Comparison of ENCODE assay signal across 13 cellular contexts in genomic region chrX:2391869-2392606, GRCh38.
DNase-seq lines count a peak whose midpoint lies in the region; ATAC-seq and TF ChIP-seq lines count a peak whose summit lies in the region.
"Had no signal": no experiment of that assay in that cellular context is flagged by ENCODE, and none has a peak within 500 bp of the region (broad histone marks: within the 10 kb centered on the region; RNA-seq: fewer than 3 reads in every experiment).

No MANE protein-coding gene starts in this region.

- no peak overlapping the region for H2BK120ac ChIP-seq in IMR-90 (ENCODE audit: low read depth, low read length)

- H2BK15ac ChIP-seq in IMR-90 (ENCODE audit: low read depth, low read length): no peak overlapping the region

- TF ChIP-seq RAD21 in IMR-90 (IDR thresholded peaks at IDR 0.05; ENCODE audit: low read length): no peak

- no peak overlapping the region for H3K4me3 ChIP-seq in AG09309 (ENCODE audit: control insufficient read depth, low read depth, low read length)
- no peak overlapping the region for H3K4me3 ChIP-seq in IMR-90 (ENCODE audit: insufficient read depth, low read depth, low read length)
- H3K4me3 ChIP-seq in vagina: no peak overlapping the region

- H2AK9ac ChIP-seq in IMR-90 (replicated peaks; ENCODE audit: low read depth, low read length, poor library complexity): no peak overlapping the region

- H2BK20ac ChIP-seq in IMR-90 (ENCODE audit: low read depth, low read length): peak overlapping the region; percentile 2; the same call in 1 of the 2 replicates

- no peak overlapping the region for H3K4me2 ChIP-seq in IMR-90 (ENCODE audit: low read depth, low read length)

- H3K4me1 ChIP-seq in IMR-90 (ENCODE audit: control insufficient read depth, insufficient read depth, low read length) (peaks cover 7% of the 10 kb centered on the region), vagina (no peaks in the 10 kb centered on the region)

- no peak overlapping the region for H4K5ac ChIP-seq in IMR-90 (ENCODE audit: low read depth, low read length)

- POLR2A ChIA-PET in IMR-90 (lab: Charles Lee; ENCODE audit: unreplicated experiment): no interaction called here

- intact Hi-C loops in IMR-90 (cut with micrococcal nuclease) (no loop called here), vagina (cut with DNase I) (no loop called here), sciatic nerve (cut with DNase I) (no loop called here)

- peaks cover 19% of the 10 kb centered on the region for H3K4me1 Mint-ChIP-seq in chondrocyte (ENCODE audit: low read depth)
- H3K4me1 Mint-ChIP-seq: activated CD4-positive, alpha-beta T cell treated with anti-CD3 and anti-CD28 coated beads for 36 hours; activated naive CD4-positive, alpha-beta T cell treated with anti-CD3 and anti-CD28 coated beads, Interleukin-2, amount 50 U/mL, for 24 hours had no signal

- peaks cover 11% of the 10 kb centered on the region; the same call in 1 of the 2 replicates for H4K20me1 ChIP-seq in IMR-90 (ENCODE audit: insufficient read depth, low read length)

- H3K9me3 Mint-ChIP-seq in chondrocyte (ENCODE audit: low read depth): no peaks in the 10 kb centered on the region
- H3K9me3 Mint-ChIP-seq: activated naive CD4-positive, alpha-beta T cell treated with anti-CD3 and anti-CD28 coated beads, Interleukin-2, amount 50 U/mL, for 24 hours had no signal

- peaks cover 15% of the 10 kb centered on the region; the same call in 1 of the 2 replicates for H3K9me1 ChIP-seq in IMR-90 (ENCODE audit: insufficient read depth, low read length)

- ATAC-seq in IMR-90 (ENCODE audit: low read depth): peak; percentile 69
- ATAC-seq in GM21737 (IDR thresholded peaks at IDR 0.05; ENCODE audit: unreplicated experiment): no peak
- ATAC-seq in sciatic nerve: no peak
- ATAC-seq: activated CD4-positive, alpha-beta T cell treated with anti-CD3 and anti-CD28 coated beads for 36 hours; stimulated activated naive CD8-positive, alpha-beta T cell treated with anti-CD3 and anti-CD28 coated beads, Interleukin-15, Interleukin-2, amounts not matched to agents 100 U/mL and 50 U/mL, for 24 hours had no signal

- DNase-seq in AG09309 (ENCODE audit: low read depth) (peak; percentile 61), IMR-90 (peak; percentile 82), chondrocyte (ENCODE audit: low spot score) (no peak), kidney tubule cell (ENCODE audit: low spot score) (peak; percentile 94), vagina (ENCODE audit: extremely low spot score in 2 of 2) (no peak), sciatic nerve (ENCODE audit: low spot score) (no peak), NCI-H187 (lab: John Stamatoyannopoulos, UW) (no peak)
- DNase-seq: activated CD4-positive, alpha-beta T cell treated with anti-CD3 and anti-CD28 coated beads for 36 hours; NCI-H1436 treated with DMSO at 0.1 percent for 48 hours; stimulated activated naive CD8-positive, alpha-beta T cell treated with anti-CD3 and anti-CD28 coated beads, Interleukin-15, Interleukin-2, amounts not matched to agents 100 U/mL and 50 U/mL, for 24 hours had no signal

- H3K27ac Mint-ChIP-seq in chondrocyte (ENCODE audit: unreplicated experiment): peak overlapping the region; percentile 80
- H3K27ac Mint-ChIP-seq: activated CD4-positive, alpha-beta T cell treated with anti-CD3 and anti-CD28 coated beads for 36 hours; activated naive CD4-positive, alpha-beta T cell treated with anti-CD3 and anti-CD28 coated beads, Interleukin-2, amount 50 U/mL, for 24 hours had no signal

- no peak overlapping the region for H3K27ac ChIP-seq in IMR-90 (ENCODE audit: insufficient read depth, low read length)
- H3K27ac ChIP-seq in vagina: no peak overlapping the region
- H3K27ac ChIP-seq: C4-2B had no signal

- H2BK5ac ChIP-seq in IMR-90 (ENCODE audit: low read depth, low read length, poor library complexity, severe bottlenecking): no peak overlapping the region

- no peak overlapping the region for H3K9ac ChIP-seq in IMR-90 (ENCODE audit: low read depth, low read length)

- dilution Hi-C loops in IMR-90 (cut with HindIII; ENCODE audit: low sequenced_read_pairs, unreplicated experiment): no loop called here

- no peaks in the 10 kb centered on the region for H3K27me3 ChIP-seq in IMR-90 (ENCODE audit: control insufficient read depth, insufficient read depth, low read length)
- no peaks in the 10 kb centered on the region for H3K27me3 ChIP-seq in vagina

- H3K14ac ChIP-seq in IMR-90 (replicated peaks; ENCODE audit: low read depth, low read length): no peak overlapping the region

- no peak overlapping the region for H3K18ac ChIP-seq in IMR-90 (ENCODE audit: low read depth, low read length)

- peak; percentile 30 for TF ChIP-seq CTCF in AG09309 (IDR thresholded peaks at IDR 0.05; ENCODE audit: control insufficient read depth, insufficient read depth, low read depth, low read length, missing control alignments)
- no peak for TF ChIP-seq CTCF in IMR-90 (conservative IDR thresholded peaks at IDR 0.05; ENCODE audit: low read depth, low read length)
- peak; percentile 40 for TF ChIP-seq CTCF in chondrocyte (IDR thresholded peaks at IDR 0.05)
- no peak for TF ChIP-seq CTCF in vagina (IDR thresholded peaks at IDR 0.05)

- H3K9me3 ChIP-seq in IMR-90 (ENCODE audit: control insufficient read depth, insufficient read depth, low read length) (peaks cover 4% of the 10 kb centered on the region; the same call in 1 of the 2 replicates), vagina (no peaks in the 10 kb centered on the region)

- H2AFZ ChIP-seq in IMR-90 (replicated peaks; ENCODE audit: low read length, poor library complexity): peak overlapping the region; percentile 11

- in situ Hi-C loops in IMR-90 (cut with MboI; ENCODE audit: low sequenced_read_pairs): no loop called here

- 60% methylated on average over 3 of the region's 15 CpGs; no CpG with 5 or more reads in 1 of the 2 experiments for WGBS in IMR-90 (ENCODE audit: extremely low coverage in 2 of 2, insufficient read length in 1 of 2), 2 experiments

- BruUV-seq in IMR-90 (replicated peaks; lab: Mats Ljungman, UMichigan): no TSS peak

- no peak overlapping the region for H4K8ac ChIP-seq in IMR-90 (ENCODE audit: low read depth in 2 of 2, low read length in 2 of 2)

- no peak for TF ChIP-seq POLR2A in IMR-90 (IDR thresholded peaks at IDR 0.05; ENCODE audit: low read depth, low read length)
- TF ChIP-seq POLR2A in vagina (IDR thresholded peaks at IDR 0.05): no peak

- H3K56ac ChIP-seq in IMR-90 (ENCODE audit: extremely low read depth, insufficient read depth, low read length): no peak overlapping the region

- CTCF ChIA-PET in IMR-90 (lab: Yijun Ruan, JAX): no interaction called here

- no peak overlapping the region for H4K91ac ChIP-seq in IMR-90 (ENCODE audit: insufficient read depth, low read depth, low read length)

- H3K4me3 Mint-ChIP-seq in chondrocyte (ENCODE audit: unreplicated experiment): no peak overlapping the region
- H3K4me3 Mint-ChIP-seq: activated CD4-positive, alpha-beta T cell treated with anti-CD3 and anti-CD28 coated beads for 36 hours; activated naive CD4-positive, alpha-beta T cell treated with anti-CD3 and anti-CD28 coated beads, Interleukin-2, amount 50 U/mL, for 24 hours had no signal

- H3K23ac ChIP-seq in IMR-90 (ENCODE audit: low read depth, low read length): no peak overlapping the region

- H3K36me3 Mint-ChIP-seq in chondrocyte (ENCODE audit: low read depth): peaks cover 19% of the 10 kb centered on the region

- H3K4ac ChIP-seq in IMR-90 (ENCODE audit: low read depth, low read length): no peak overlapping the region

- H3K79me1 ChIP-seq in IMR-90 (ENCODE audit: low read depth in 1 of 2, low read length in 2 of 2): peaks cover 3 to 42% of the 10 kb centered on the region in 2 experiments; a peak in 3 of 4 replicates

- H2AK5ac ChIP-seq in IMR-90 (ENCODE audit: low read depth, low read length): no peak overlapping the region

- H3K36me3 ChIP-seq in IMR-90 (ENCODE audit: control insufficient read depth, insufficient read depth, low read length) (peaks cover 4% of the 10 kb centered on the region), vagina (no peaks in the 10 kb centered on the region)

- no peaks in the 10 kb centered on the region for H3K27me3 Mint-ChIP-seq in chondrocyte (ENCODE audit: low read depth)
- H3K27me3 Mint-ChIP-seq: activated CD4-positive, alpha-beta T cell treated with anti-CD3 and anti-CD28 coated beads for 36 hours; activated naive CD4-positive, alpha-beta T cell treated with anti-CD3 and anti-CD28 coated beads, Interleukin-2, amount 50 U/mL, for 24 hours had no signal

TF ChIP-seq in IMR-90, 13 proteins besides CTCF, POLR2A, EP300 and RAD21 (continues in another document):
- TF ChIP-seq, protein P1, sequence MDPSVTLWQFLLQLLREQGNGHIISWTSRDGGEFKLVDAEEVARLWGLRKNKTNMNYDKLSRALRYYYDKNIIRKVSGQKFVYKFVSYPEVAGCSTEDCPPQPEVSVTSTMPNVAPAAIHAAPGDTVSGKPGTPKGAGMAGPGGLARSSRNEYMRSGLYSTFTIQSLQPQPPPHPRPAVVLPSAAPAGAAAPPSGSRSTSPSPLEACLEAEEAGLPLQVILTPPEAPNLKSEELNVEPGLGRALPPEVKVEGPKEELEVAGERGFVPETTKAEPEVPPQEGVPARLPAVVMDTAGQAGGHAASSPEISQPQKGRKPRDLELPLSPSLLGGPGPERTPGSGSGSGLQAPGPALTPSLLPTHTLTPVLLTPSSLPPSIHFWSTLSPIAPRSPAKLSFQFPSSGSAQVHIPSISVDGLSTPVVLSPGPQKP (IDR thresholded peaks at IDR 0.05; ENCODE audit: borderline replicate concordance, low read depth, low read length): no peak
- TF ChIP-seq MXI1 (IDR thresholded peaks at IDR 0.05; ENCODE audit: borderline replicate concordance, low read depth, low read length): no peak
- TF ChIP-seq FOS (IDR thresholded peaks at IDR 0.05; ENCODE audit: low read depth, low read length): 0 out of 2 replicates have a peak, but pooled peaks have one; percentile 28
- peak; percentile 8; the same call in 1 of the 2 replicates for TF ChIP-seq SMC3 (IDR thresholded peaks at IDR 0.05; ENCODE audit: low read depth, low read length)
- peak; percentile 94 for TF ChIP-seq MAFK (IDR thresholded peaks at IDR 0.05; ENCODE audit: low read depth, low read length)
- no peak for TF ChIP-seq CHD1 (IDR thresholded peaks at IDR 0.05; ENCODE audit: low read depth, low read length)
- TF ChIP-seq BHLHE40 (IDR thresholded peaks at IDR 0.05; ENCODE audit: low read depth, low read length): no peak
- no peak for TF ChIP-seq RFX5 (IDR thresholded peaks at IDR 0.05; ENCODE audit: low read depth, low read length)
- TF ChIP-seq RCOR1 (IDR thresholded peaks at IDR 0.05; ENCODE audit: insufficient replicate concordance, low read length): no peak
- TF ChIP-seq CEBPB (IDR thresholded peaks at IDR 0.05; ENCODE audit: low read depth, low read length): peak; percentile 92
- no peak for TF ChIP-seq USF2 (IDR thresholded peaks at IDR 0.05; ENCODE audit: low read depth, low read length)

Comparison
In these comparisons a context has a peak if more than half of its experiments do, and no peak if none do; other contexts are left out.
1. DNase-seq: peak in AG09309 (single experiment), IMR-90 (single experiment) and kidney tubule cell (single experiment); none in chondrocyte (single experiment), vagina (0 of 2), sciatic nerve (single experiment) and NCI-H187 (0 of 2).
2. CTCF ChIP-seq: peak in AG09309 (single experiment) and chondrocyte (single experiment); none in IMR-90 (single experiment) and vagina (0 of 3).